10 cellular contexts compared by ENCODE assay signal in the genomic region with DNA sequence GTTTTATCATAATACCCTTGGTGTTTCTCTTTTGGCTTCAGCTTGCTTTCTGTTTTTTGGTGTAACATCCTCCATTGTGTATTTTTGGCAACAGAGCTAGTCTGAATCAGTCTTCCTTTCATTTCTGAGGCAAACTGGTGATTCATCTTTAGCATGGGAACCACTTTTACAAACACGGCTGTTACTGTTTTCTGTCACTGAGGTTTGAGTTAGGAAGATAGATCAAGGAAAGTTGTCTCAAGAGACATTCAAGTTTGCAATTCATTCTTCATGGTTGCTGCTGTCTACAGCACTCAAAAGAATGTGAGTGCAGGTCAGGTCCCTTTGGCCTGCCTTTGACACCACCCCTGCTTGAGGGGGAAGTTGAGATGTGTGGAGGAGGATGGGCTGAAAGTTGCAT. TPM values are rescaled to one million over a fixed set of nuclear protein-coding genes. Genes with fewer than 3 reads are reported as not detected.
DNase-seq lines count a peak whose midpoint lies in the region; ATAC-seq and TF ChIP-seq lines count a peak whose summit lies in the region.
"Had no signal": no experiment of that assay in that cellular context is flagged by ENCODE, and none has a peak within 500 bp of the region (broad histone marks: within the 10 kb centered on the region; RNA-seq: fewer than 3 reads in every experiment).

No MANE protein-coding gene starts in this region.

- H3K36me3 ChIP-seq in OCI-LY7 (ENCODE audit: insufficient read depth, low read length) (no peaks in the 10 kb centered on the region), hepatocyte (replicated peaks; ENCODE audit: insufficient read depth, low read depth) (no peaks in the 10 kb centered on the region)

- no peak overlapping the region for H3K27ac Mint-ChIP-seq in Calu3 (ENCODE audit: unreplicated experiment)

- DNase-seq in A172 (ENCODE audit: low spot score) = peak; percentile 68
- DNase-seq in NOMO-1 treated with DMSO at 0.1 percent for 48 hours (lab: John Stamatoyannopoulos, UW; ENCODE audit: unreplicated experiment) = peak; percentile 79
- DNase-seq in fibroblast of gingiva (ENCODE audit: low read depth) = peak; percentile 72
- no peak for DNase-seq in Calu3
- no peak for DNase-seq in OCI-LY7 (ENCODE audit: low spot score)
- no peak for DNase-seq in hepatocyte (ENCODE audit: low spot score)
- DNase-seq in GDM1 (lab: John Stamatoyannopoulos, UW) = no peak

- H3K4me1 Mint-ChIP-seq in Calu3 (ENCODE audit: low read depth, unreplicated experiment) = no peaks in the 10 kb centered on the region

- TF ChIP-seq CTCF in Calu3 (IDR thresholded peaks at IDR 0.05; ENCODE audit: unreplicated experiment) (no peak), OCI-LY7 (conservative IDR thresholded peaks at IDR 0.05; ENCODE audit: low read length) (no peak), hepatocyte (IDR thresholded peaks at IDR 0.05; ENCODE audit: poor library complexity) (no peak)

- H3K4me3 ChIP-seq in OCI-LY7 (ENCODE audit: low read depth, low read length, poor library complexity, severe bottlenecking) (no peak overlapping the region), hepatocyte (no peak overlapping the region)

- H3K36me3 Mint-ChIP-seq in Calu3 (ENCODE audit: insufficient read depth, unreplicated experiment) = no peaks in the 10 kb centered on the region

- H2AFZ ChIP-seq in OCI-LY7 (ENCODE audit: low read length) (no peak overlapping the region), hepatocyte (no peak overlapping the region)

- WGBS in hepatocyte (ENCODE audit: low lambda C conversion rate, missing lambda C conversion rate) = 59% methylated on average over 1 of the region's 1 CpG

- no peak overlapping the region for H3K4me3 Mint-ChIP-seq in Calu3 (ENCODE audit: low read depth, unreplicated experiment)

- no peaks in the 10 kb centered on the region for H3K9me2 ChIP-seq in OCI-LY7 (ENCODE audit: insufficient read depth, low read length)
- H3K9me2 ChIP-seq in hepatocyte (replicated peaks; ENCODE audit: insufficient read depth) = no peaks in the 10 kb centered on the region

- no peaks in the 10 kb centered on the region for H3K27me3 Mint-ChIP-seq in Calu3 (ENCODE audit: unreplicated experiment)

- BruUV-seq in Calu3 (replicated peaks; lab: Mats Ljungman, UMichigan) (no TSS peak), OCI-LY7 (replicated peaks; lab: Mats Ljungman, UMichigan) (no TSS peak)

- H3K79me2 ChIP-seq in OCI-LY7 (ENCODE audit: insufficient read depth, low read depth, low read length) = no peaks in the 10 kb centered on the region
- H3K79me2 ChIP-seq in hepatocyte = no peaks in the 10 kb centered on the region

- no peaks in the 10 kb centered on the region for H3K9me3 ChIP-seq in OCI-LY7 (ENCODE audit: low read length)
- H3K9me3 ChIP-seq in hepatocyte (ENCODE audit: low read depth) = no peaks in the 10 kb centered on the region

- no peaks in the 10 kb centered on the region for H3K27me3 ChIP-seq in hepatocyte

- no peaks in the 10 kb centered on the region for H3K4me1 ChIP-seq in OCI-LY7 (ENCODE audit: insufficient read depth, low read length, poor library complexity, severe bottlenecking)
- no peaks in the 10 kb centered on the region for H3K4me1 ChIP-seq in hepatocyte (ENCODE audit: insufficient read depth)

- H3K27ac ChIP-seq in OCI-LY7 (ENCODE audit: low read depth, low read length, poor library complexity, severe bottlenecking) = no peak overlapping the region
- no peak overlapping the region for H3K27ac ChIP-seq in hepatocyte
- H3K27ac ChIP-seq: VCaP had no signal

- H3K9me3 Mint-ChIP-seq in Calu3 (ENCODE audit: low read depth, unreplicated experiment) = no peaks in the 10 kb centered on the region

- no peaks in the 10 kb centered on the region for H4K20me1 ChIP-seq in OCI-LY7 (ENCODE audit: insufficient read depth, low read length)
- H4K20me1 ChIP-seq in hepatocyte (ENCODE audit: insufficient read depth, poor library complexity, severe bottlenecking) = no peaks in the 10 kb centered on the region

- H3K4me2 ChIP-seq in OCI-LY7 (ENCODE audit: low read length) (no peak overlapping the region), hepatocyte (no peak overlapping the region)

- POLR2A ChIA-PET in OCI-LY7 (lab: Charles Lee) = no interaction called here

- peak; percentile 56 for ATAC-seq in GM21515 (IDR thresholded peaks at IDR 0.05; ENCODE audit: unreplicated experiment)

- CTCF ChIA-PET in Calu3 (lab: Charles Lee) (no interaction called here), OCI-LY7 (lab: Charles Lee; ENCODE audit: unreplicated experiment) (no interaction called here)

- intact Hi-C loops in Calu3 (cut with micrococcal nuclease; ENCODE audit: unreplicated experiment) = no loop called here
- intact Hi-C loops in OCI-LY7 (cut with micrococcal nuclease; ENCODE audit: unreplicated experiment) = no loop called here

RNA-seq across cellular contexts. Expression of gene IL21, which starts 36.3 kb away (rescaled TPM):
- total RNA-seq in A172 (2014; rRNA removed; shearing (Covaris generic)) = not detected in 2 replicates
- not detected in 2 replicates for total RNA-seq in Calu3 (2022)
- not detected in 2 replicates for total RNA-seq in OCI-LY7 (2014; rRNA removed; shearing (Covaris generic))
- not detected in 2 replicates for total RNA-seq in OCI-LY7 (2022)
- total RNA-seq in hepatocyte = not detected in 2 replicates
- not detected in 2 replicates for polyA plus RNA-seq in hepatocyte
- polyA plus RNA-seq: neural cell had no signal

Comparison
In these comparisons a context has a peak if more than half of its experiments do, and no peak if none do; other contexts are left out.
1. DNase-seq: peak in A172 (single experiment), NOMO-1 treated with DMSO at 0.1 percent for 48 hours (single experiment) and fibroblast of gingiva (single experiment); none in Calu3 (single experiment), OCI-LY7 (single experiment), hepatocyte (single experiment) and GDM1 (single experiment).